In genomic region chr6:143579703-143580102, GRCh38 we compare ENCODE assay signal across 15 cellular contexts.
DNase-seq lines count a peak whose midpoint lies in the region; ATAC-seq and TF ChIP-seq lines count a peak whose summit lies in the region.
"Had no signal": no experiment of that assay in that cellular context is flagged by ENCODE, and none has a peak within 500 bp of the region (broad histone marks: within the 10 kb centered on the region; RNA-seq: fewer than 3 reads in every experiment).

No MANE protein-coding gene starts in this region.

- no peak overlapping the region for H3K4me2 ChIP-seq in mammary epithelial cell (ENCODE audit: insufficient read depth, low read depth, low read length)
- H3K4me2 ChIP-seq: PC-9 had no signal

- ATAC-seq in left cardiac atrium (peak in 1 of 2 donors; percentile 84), GM18873 (IDR thresholded peaks at IDR 0.05; ENCODE audit: low FRiP score, unreplicated experiment) (no peak), HG03342 (IDR thresholded peaks at IDR 0.05; ENCODE audit: unreplicated experiment) (no peak)
- ATAC-seq in stimulated activated effector memory CD8-positive, alpha-beta T cell treated with anti-CD3 and anti-CD28 coated beads, Interleukin-12 subunit alpha, Interleukin-12 subunit beta, amount 100 ng/mL, for 72 hours = no peak
- ATAC-seq: lower lobe of right lung had no signal

- CTCF ChIA-PET in mammary epithelial cell (lab: Charles Lee; ENCODE audit: low non-redundant PET) = interaction anchor here (0.5 to 0.6 kb wide), 2 partner anchors 158 to 334 kb away, joined by 3 read pairs; no protein-coding TSS in a partner anchor

- no peak overlapping the region for H3K4me3 ChIP-seq in mammary epithelial cell (replicated peaks in 1 of 3; ENCODE audit: insufficient read depth in 1 of 3, low read depth in 2 of 3, low read length in 3 of 3)
- H3K4me3 ChIP-seq: esophagus squamous epithelium, lower lobe of right lung, PC-9, vagina had no signal

- peak; percentile 85 for DNase-seq in HCEC 1CT
- DNase-seq in mammary epithelial cell = peak; percentile 81
- DNase-seq in left cardiac atrium = peak; percentile 46
- DNase-seq in stimulated activated effector memory CD8-positive, alpha-beta T cell treated with anti-CD3 and anti-CD28 coated beads, Interleukin-12 subunit alpha, Interleukin-12 subunit beta, amount 100 ng/mL, for 72 hours (ENCODE audit: low spot score in 2 of 2) = no peak
- DNase-seq in stimulated activated CD4-positive, alpha-beta T cell treated with anti-CD3 and anti-CD28 coated beads, Interleukin-4, amount 100 ng/mL, for 1 hour = no peak
- DNase-seq in NCI-H1048 (lab: John Stamatoyannopoulos, UW) = no peak
- DNase-seq: activated T-cell treated with anti-CD3 and anti-CD28 coated beads for 4 hours, esophagus squamous epithelium, lower lobe of right lung, NCI-H1930 had no signal

- H3K36me3 Mint-ChIP-seq in stimulated activated effector memory CD8-positive, alpha-beta T cell treated with anti-CD3 and anti-CD28 coated beads, Interleukin-12 subunit alpha, Interleukin-12 subunit beta, amount 100 ng/mL, for 72 hours = peaks cover 4% of the 10 kb centered on the region

- H3K4me3 Mint-ChIP-seq in stimulated activated effector memory CD8-positive, alpha-beta T cell treated with anti-CD3 and anti-CD28 coated beads, Interleukin-12 subunit alpha, Interleukin-12 subunit beta, amount 100 ng/mL, for 72 hours = no peak overlapping the region

- H3K27ac Mint-ChIP-seq in stimulated activated effector memory CD8-positive, alpha-beta T cell treated with anti-CD3 and anti-CD28 coated beads, Interleukin-12 subunit alpha, Interleukin-12 subunit beta, amount 100 ng/mL, for 72 hours = peak overlapping the region; percentile 63

- dilution Hi-C loops in mammary epithelial cell (cut with HindIII; ENCODE audit: low sequenced_read_pairs) = no loop called here

- H3K4me1 ChIP-seq in mammary epithelial cell (ENCODE audit: insufficient read depth, low read length) = peaks cover 13% of the 10 kb centered on the region
- H3K4me1 ChIP-seq: lower lobe of right lung, vagina had no signal

- in situ Hi-C loops in mammary epithelial cell (cut with MboI; ENCODE audit: low sequenced_read_pairs in 2 of 2) = loop anchor here (5.0 kb wide), 3 partner anchors 263 to 438 kb away; partner anchors contain the start of gene LTV1 (in 1 of the 2)

- WGBS in mammary epithelial cell (ENCODE audit: low coverage, missing lambda C conversion rate) = 58% methylated on average over 6 of the region's 8 CpGs

- H2AFZ ChIP-seq in mammary epithelial cell (ENCODE audit: low read depth, low read length) = no peak overlapping the region
- H2AFZ ChIP-seq: PC-9 had no signal

- no peaks in the 10 kb centered on the region for H3K27me3 ChIP-seq in mammary epithelial cell (ENCODE audit: insufficient read depth, low read length)
- H3K27me3 ChIP-seq: esophagus squamous epithelium, vagina had no signal

- H3K36me3 ChIP-seq in mammary epithelial cell (ENCODE audit: insufficient read depth, low read length) = no peaks in the 10 kb centered on the region
- H3K36me3 ChIP-seq: esophagus squamous epithelium, lower lobe of right lung, vagina had no signal

- intact Hi-C loops in mammary epithelial cell (cut with micrococcal nuclease) (loop anchor here (5.0 to 10.0 kb wide), 4 partner anchors 98 to 905 kb away; partner anchors contain the start of genes PHACTR2 and SF3B5), left cardiac atrium (cut with DNase I) (loop anchor here (5.0 to 10.0 kb wide), 2 partner anchors 265 to 433 kb away; partner anchors contain the start of gene LTV1 (in 1 of the 2))

- H4K20me1 ChIP-seq in mammary epithelial cell (ENCODE audit: insufficient read depth, low read length) = no peaks in the 10 kb centered on the region

- H3K4me1 Mint-ChIP-seq in stimulated activated effector memory CD8-positive, alpha-beta T cell treated with anti-CD3 and anti-CD28 coated beads, Interleukin-12 subunit alpha, Interleukin-12 subunit beta, amount 100 ng/mL, for 72 hours = peaks cover 53% of the 10 kb centered on the region

- no TSS peak for BruUV-seq in mammary epithelial cell (replicated peaks; lab: Mats Ljungman, UMichigan)

- no peak for TF ChIP-seq CTCF in mammary epithelial cell (conservative IDR thresholded peaks at IDR 0.05 in 1 of 2, IDR thresholded peaks at IDR 0.05 in 1 of 2; ENCODE audit: extremely low read depth in 1 of 2, insufficient read depth in 1 of 2, low read depth in 1 of 2, low read length in 2 of 2)

- no peak overlapping the region for H3K9ac ChIP-seq in mammary epithelial cell (ENCODE audit: insufficient read depth, low read length)

- no peaks in the 10 kb centered on the region for H3K9me3 Mint-ChIP-seq in stimulated activated effector memory CD8-positive, alpha-beta T cell treated with anti-CD3 and anti-CD28 coated beads, Interleukin-12 subunit alpha, Interleukin-12 subunit beta, amount 100 ng/mL, for 72 hours

- H3K79me2 ChIP-seq in mammary epithelial cell (ENCODE audit: insufficient read depth, low read length) = no peaks in the 10 kb centered on the region

- no peaks in the 10 kb centered on the region for H3K9me3 ChIP-seq in mammary epithelial cell (replicated peaks; ENCODE audit: insufficient read depth, low read length)
- H3K9me3 ChIP-seq: esophagus squamous epithelium, lower lobe of right lung, vagina had no signal

- H3K27ac ChIP-seq in mammary epithelial cell (ENCODE audit: insufficient read depth, low read depth, low read length) = no peak overlapping the region
- H3K27ac ChIP-seq: lower lobe of right lung, PC-9, vagina, VCaP had no signal

Comparison
In these comparisons a context has a peak if more than half of its experiments do, and no peak if none do; other contexts are left out.
1. DNase-seq: peak in HCEC 1CT (single experiment), mammary epithelial cell (single experiment) and left cardiac atrium (single experiment); none in stimulated activated effector memory CD8-positive, alpha-beta T cell treated with anti-CD3 and anti-CD28 coated beads, Interleukin-12 subunit alpha, Interleukin-12 subunit beta, amount 100 ng/mL, for 72 hours (0 of 2), stimulated activated CD4-positive, alpha-beta T cell treated with anti-CD3 and anti-CD28 coated beads, Interleukin-4, amount 100 ng/mL, for 1 hour (single experiment) and NCI-H1048 (single experiment).